ENCODE assay signal across 1 cellular context in genomic region chr10:78029294-78030226, GRCh38.
TF ChIP-seq lines count a peak whose summit lies in the region.

Gene POLR3A (minus strand): TSS chr10:78029515. CDS start chr10:78029407, 108 bp downstream.

TF ChIP-seq in A549, 52 proteins besides CTCF, POLR2A, EP300 and RAD21 (continued from another document):
- TF ChIP-seq E2F6 (IDR thresholded peaks at IDR 0.05; ENCODE audit: borderline replicate concordance, low read depth) (peak; percentile 90), RFX5 (IDR thresholded peaks at IDR 0.05) (no peak), HOXB13 (CRISPR knock-in tag; IDR thresholded peaks at IDR 0.05; ENCODE audit: low read depth) (0 out of 2 replicates have a peak, but pooled peaks have one; percentile 29), PBX3 (IDR thresholded peaks at IDR 0.05) (peak; percentile 98)
